26 cellular contexts compared by ENCODE assay signal in genomic region chr17:55308613-55309332, GRCh38. TPM values are rescaled to one million over a fixed set of nuclear protein-coding genes. Genes with fewer than 3 reads are reported as not detected.
DNase-seq lines count a peak whose midpoint lies in the region; ATAC-seq, FAIRE-seq and TF ChIP-seq lines count a peak whose summit lies in the region.
"Had no signal": no experiment of that assay in that cellular context is flagged by ENCODE, and none has a peak within 500 bp of the region (broad histone marks: within the 10 kb centered on the region; RNA-seq: fewer than 3 reads in every experiment).

No MANE protein-coding gene starts in this region.

- H4K91ac ChIP-seq in H9 (ENCODE audit: insufficient read length, low read depth, low read length), result no peak overlapping the region

- H2BK12ac ChIP-seq in H9 (ENCODE audit: insufficient read length, low read depth, low read length), result no peak overlapping the region

- no peaks in the 10 kb centered on the region for H3K36me3 Mint-ChIP-seq in H9 (ENCODE audit: insufficient read depth in 1 of 3, low read depth in 3 of 3)
- H3K36me3 Mint-ChIP-seq: CD8-positive, alpha-beta T cell; T-cell had no signal

- no peak overlapping the region for H3K14ac ChIP-seq in H9 (ENCODE audit: insufficient read depth, low read length)

- H3K36me3 ChIP-seq in bronchial epithelial cell (ENCODE audit: control insufficient read depth, insufficient read depth, low read length), result no peaks in the 10 kb centered on the region

- no peaks in the 10 kb centered on the region for H3K79me2 ChIP-seq in H9 (ENCODE audit: insufficient read depth, low read length)

- H3K9ac ChIP-seq in H9 (ENCODE audit: extremely low read depth, insufficient read length, low read length), result no peak overlapping the region

- ATAC-seq in HG02970 (IDR thresholded peaks at IDR 0.05; ENCODE audit: low FRiP score, unreplicated experiment), result no peak
- ATAC-seq in HG03280 (IDR thresholded peaks at IDR 0.05; ENCODE audit: unreplicated experiment), result no peak
- ATAC-seq: CD8-positive, alpha-beta T cell; Panc1; T-cell had no signal

- no peak overlapping the region for H2BK15ac ChIP-seq in H9 (ENCODE audit: low read depth, low read length)

- peak overlapping the region; percentile 39 for H3T11ph ChIP-seq in H9 (ENCODE audit: low read length)

- H3K56ac ChIP-seq in H9 (ENCODE audit: insufficient read length, low read depth, low read length), result no peak overlapping the region

- H3K4me1 Mint-ChIP-seq in H9, result peaks cover 16 to 20% of the 10 kb centered on the region in 2 experiments
- H3K4me1 Mint-ChIP-seq: T-cell had no signal

- no peaks in the 10 kb centered on the region; a peak in 1 of 5 replicates for H3K9me3 Mint-ChIP-seq in H9
- H3K9me3 Mint-ChIP-seq: CD8-positive, alpha-beta T cell; HFFc6; T-cell had no signal

- H3K9me3 ChIP-seq in H9 (ENCODE audit: control insufficient read depth, low read depth, low read length), result no peaks in the 10 kb centered on the region
- H3K9me3 ChIP-seq: Caco-2 had no signal

- H3K4me3 Mint-ChIP-seq in H9, result no peak overlapping the region
- H3K4me3 Mint-ChIP-seq: B cell; CD8-positive, alpha-beta T cell; HFFc6; T-cell had no signal

- no peak overlapping the region for H3K4me3 ChIP-seq in bronchial epithelial cell (ENCODE audit: low read depth, low read length)

- H3K27ac ChIP-seq in H9 (ENCODE audit: insufficient read length, low read depth, low read length), result no peak overlapping the region
- H3K27ac ChIP-seq: C4-2B, RWPE1 had no signal

- no peak overlapping the region for H2BK120ac ChIP-seq in H9 (ENCODE audit: low read depth, low read length, poor library complexity, severe bottlenecking)

- no peak for TF ChIP-seq CTCF in H9 (conservative IDR thresholded peaks at IDR 0.05)
- TF ChIP-seq CTCF in bronchial epithelial cell (IDR thresholded peaks at IDR 0.05; ENCODE audit: insufficient read depth, low read length, severe bottlenecking), result no peak

- H4K5ac ChIP-seq in H9 (ENCODE audit: insufficient read length, low read depth, low read length), result no peak overlapping the region

- H3K27me3 ChIP-seq in H9 (ENCODE audit: insufficient read depth, low read length) (no peaks in the 10 kb centered on the region), bronchial epithelial cell (ENCODE audit: control insufficient read depth, insufficient read depth, low read length) (no peaks in the 10 kb centered on the region)

- H3K23ac ChIP-seq in H9 (ENCODE audit: insufficient read length, low read depth, low read length), result no peak overlapping the region

- H3K4ac ChIP-seq in H9 (ENCODE audit: low read depth, low read length), result no peak overlapping the region

- in situ Hi-C loops in KBM-7 (cut with MboI; ENCODE audit: low pct_unique_long_range_greater_than_20kb, low sequenced_read_pairs), result no loop called here

- no peak overlapping the region for H2BK5ac ChIP-seq in H9 (ENCODE audit: insufficient read length, low read length)

- H3K18ac ChIP-seq in H9 (ENCODE audit: insufficient read length, low read depth, low read length), result no peak overlapping the region

- no peaks in the 10 kb centered on the region for H4K20me1 ChIP-seq in H9 (ENCODE audit: control insufficient read depth, insufficient read depth, insufficient read length)

- H3K79me1 ChIP-seq in H9 (ENCODE audit: insufficient read depth, low read depth, low read length, poor library complexity, severe bottlenecking), result no peaks in the 10 kb centered on the region

- H2BK20ac ChIP-seq in H9 (ENCODE audit: low read depth, low read length, poor library complexity, severe bottlenecking), result no peak overlapping the region

- H3K4me1 ChIP-seq in H9 (ENCODE audit: insufficient read depth, low read length), result no peaks in the 10 kb centered on the region

- no peak overlapping the region for H2AFZ ChIP-seq in H9 (ENCODE audit: low read length)

- H2AK5ac ChIP-seq in H9 (ENCODE audit: insufficient read length, low read length), result no peak overlapping the region

- H3K23me2 ChIP-seq in H9 (ENCODE audit: insufficient read length, low read depth, low read length, poor library complexity, severe bottlenecking), result no peaks in the 10 kb centered on the region

- no peak overlapping the region for H3K27ac Mint-ChIP-seq in H9
- H3K27ac Mint-ChIP-seq: B cell; CD8-positive, alpha-beta T cell; HFFc6; T-cell had no signal

- no peak for FAIRE-seq in bronchial epithelial cell (lab: Jason Lieb, UNC)
- FAIRE-seq: G401.6, GM12891, GM19239 had no signal

- no peak for DNase-seq in H9
- DNase-seq in KBM-7, result peak; percentile 11
- DNase-seq in bronchial epithelial cell (ENCODE audit: low read depth), result peak; percentile 20
- no peak for DNase-seq in retina
- no peak for DNase-seq in midbrain (lab: John Stamatoyannopoulos, UW)
- DNase-seq: Caco-2; CD8-positive, alpha-beta T cell; H7; HFFc6; NCI-H1092; NCI-H1417 treated with DMSO at 0.1 percent for 48 hours; NCI-H1694 treated with DMSO at 0.1 percent for 48 hours; NCI-H2081; NCI-H2227 treated with DMSO at 0.1 percent for 48 hours; NCI-H526 treated with DMSO at 0.1 percent for 48 hours; SHP77; T-cell had no signal

- H4K8ac ChIP-seq in H9 (replicated peaks; ENCODE audit: insufficient read length, low read depth, low read length), result no peak overlapping the region

- no peaks in the 10 kb centered on the region for H3K27me3 Mint-ChIP-seq in H9 (ENCODE audit: low read depth)

- WGBS in H9 (ENCODE audit: extremely low coverage, insufficient read length, low lambda C conversion rate), result no CpG with 5 or more reads among the region's 8 CpGs

- no peak overlapping the region for H3K4me2 ChIP-seq in H9 (ENCODE audit: insufficient read depth, insufficient read length, low read length)

RNA-seq across cellular contexts. Expression of gene HLF, which starts 44.0 kb away (rescaled TPM):
- total RNA-seq in H9 (2021) (0.17 and 0.44 TPM in 2 replicates), bronchial epithelial cell (0.26 and 0.51 TPM in 2 replicates)
- total RNA-seq: B cell, HFFc6 had no signal

Comparison
In these comparisons a context has a peak if more than half of its experiments do, and no peak if none do; other contexts are left out.
1. DNase-seq: peak in KBM-7 (single experiment) and bronchial epithelial cell (single experiment); none in H9 (single experiment), retina (single experiment) and midbrain (single experiment).